ENCODE assay signal across 13 cellular contexts in genomic region chr1:159187647-159188374, GRCh38. TPM values are rescaled to one million over a fixed set of nuclear protein-coding genes. Genes with fewer than 3 reads are reported as not detected.
DNase-seq lines count a peak whose midpoint lies in the region; ATAC-seq, FAIRE-seq and TF ChIP-seq lines count a peak whose summit lies in the region.
"Had no signal": no experiment of that assay in that cellular context is flagged by ENCODE, and none has a peak within 500 bp of the region (broad histone marks: within the 10 kb centered on the region; RNA-seq: fewer than 3 reads in every experiment).

No MANE protein-coding gene starts in this region.

- H3K27me3 Mint-ChIP-seq in WTC11 (ENCODE audit: low read depth): peaks cover 3% of the 10 kb centered on the region

- TF ChIP-seq CTCF in WTC11 (IDR thresholded peaks at IDR 0.05) (no peak), sigmoid colon (IDR thresholded peaks at IDR 0.05) (no peak)

- intact Hi-C loops in sigmoid colon (cut with DNase I): no loop called here

- WGBS in iPS DF 6.9 (ENCODE audit: insufficient coverage, insufficient read length): no CpG with 5 or more reads among the region's 14 CpGs
- WGBS in sigmoid colon, 2 donors: 24 to 31% methylated on average over 14 of the region's 14 CpGs

- H3K9me3 ChIP-seq in iPS DF 6.9 (ENCODE audit: control insufficient read depth, insufficient read depth, low read length): no peaks in the 10 kb centered on the region
- no peaks in the 10 kb centered on the region for H3K9me3 ChIP-seq in sigmoid colon
- H3K9me3 ChIP-seq: uterus had no signal

- H3K4me1 ChIP-seq in iPS DF 6.9 (ENCODE audit: control insufficient read depth, insufficient read depth, low read length) (peaks cover 1% of the 10 kb centered on the region; the same call in 1 of the 2 replicates), sigmoid colon (peaks cover 0 to 14% (median 4%) of the 10 kb centered on the region in 4 donors)
- H3K4me1 ChIP-seq: uterus had no signal

- H3K36me3 ChIP-seq in iPS DF 6.9 (ENCODE audit: control insufficient read depth, insufficient read depth, low read length): no peaks in the 10 kb centered on the region
- H3K36me3 ChIP-seq in sigmoid colon: no peaks in the 10 kb centered on the region
- H3K36me3 ChIP-seq: uterus had no signal

- no peaks in the 10 kb centered on the region for H3K36me3 Mint-ChIP-seq in WTC11

- peak overlapping the region; percentile 83 for H3K4me3 Mint-ChIP-seq in WTC11

- H3K27ac ChIP-seq in iPS DF 6.9 (ENCODE audit: low read length) (no peak overlapping the region), sigmoid colon (no peak overlapping the region)
- H3K27ac ChIP-seq: uterus had no signal

- TF ChIP-seq EP300 in sigmoid colon (IDR thresholded peaks at IDR 0.05): no peak

- TF ChIP-seq POLR2A in sigmoid colon (IDR thresholded peaks at IDR 0.05): no peak

- POLR2A ChIA-PET in WTC11 (lab: Charles Lee): interaction anchor here (0.7 to 1.5 kb wide), 6 partner anchors 11 to 23 kb away, joined by 3 to 6 read pairs (median 4); partner anchors contain the start of gene CADM3

- no peaks in the 10 kb centered on the region for H3K9me3 Mint-ChIP-seq in WTC11

- H3K4me1 Mint-ChIP-seq in WTC11: peaks cover 43% of the 10 kb centered on the region

- peak overlapping the region; percentile 85 for H3K27ac Mint-ChIP-seq in WTC11

- peak overlapping the region; percentile 68; the same call in 1 of the 2 replicates for H3K4me3 ChIP-seq in iPS DF 6.9 (ENCODE audit: low read length)
- H3K4me3 ChIP-seq in sigmoid colon: peak overlapping the region in 3 of 4 donors; percentile 27 to 36 (median 35)
- H3K4me3 ChIP-seq: lung had no signal

- no peak for FAIRE-seq in RCC 7860 (lab: Jason Lieb, UNC)

- DNase-seq in WTC11 (ENCODE audit: low spot score) (no peak), iPS DF 6.9 (ENCODE audit: low read depth, low spot score) (no peak), sigmoid colon (no peak), NCI-H2171 (lab: John Stamatoyannopoulos, UW) (no peak), COLO668 (lab: John Stamatoyannopoulos, UW; ENCODE audit: unreplicated experiment) (no peak), RCC 7860 (ENCODE audit: low spot score) (no peak)
- DNase-seq: KG1; NCI-H748 treated with DMSO at 0.1 percent for 48 hours; stimulated activated CD4-positive, alpha-beta T cell treated with anti-CD3 and anti-CD28 coated beads, Interleukin-1b, Interleukin-23, amount 100 ng/mL, for 48 hours had no signal

- CTCF ChIA-PET in WTC11 (lab: Charles Lee): interaction anchor here (0.7 to 3.1 kb wide), 15 partner anchors 9 to 820 kb away, joined by 3 to 59 read pairs (median 4); partner anchors contain the start of genes ACKR1 and CADM3

- peak; percentile 13 for ATAC-seq in GM18511 (IDR thresholded peaks at IDR 0.05; ENCODE audit: unreplicated experiment)
- peak; percentile 64 for ATAC-seq in WTC11
- ATAC-seq in HG03280 (IDR thresholded peaks at IDR 0.05; ENCODE audit: unreplicated experiment): no peak

- no peaks in the 10 kb centered on the region for H3K27me3 ChIP-seq in iPS DF 6.9 (ENCODE audit: control insufficient read depth, insufficient read depth, low read length)
- peaks cover 0 to 24% (median 8%) of the 10 kb centered on the region in 3 donors for H3K27me3 ChIP-seq in sigmoid colon
- H3K27me3 ChIP-seq: uterus had no signal

TF ChIP-seq in WTC11, 78 proteins besides CTCF, POLR2A, EP300 and RAD21:
- TF ChIP-seq ZNF138 (CRISPR knock-in tag; conservative IDR thresholded peaks at IDR 0.05) (no peak), NFE2L1 (CRISPR knock-in tag; IDR thresholded peaks at IDR 0.05) (no peak), CREM (CRISPR knock-in tag; IDR thresholded peaks at IDR 0.05) (no peak), ARID4B (CRISPR knock-in tag; IDR thresholded peaks at IDR 0.05; ENCODE audit: borderline replicate concordance) (0 out of 2 replicates have a peak, but pooled peaks have one; percentile 34), RORB (CRISPR knock-in tag; IDR thresholded peaks at IDR 0.05) (no peak), STAT6 (CRISPR knock-in tag; conservative IDR thresholded peaks at IDR 0.05; ENCODE audit: low read depth) (no peak)
- TF ChIP-seq, protein P1, sequence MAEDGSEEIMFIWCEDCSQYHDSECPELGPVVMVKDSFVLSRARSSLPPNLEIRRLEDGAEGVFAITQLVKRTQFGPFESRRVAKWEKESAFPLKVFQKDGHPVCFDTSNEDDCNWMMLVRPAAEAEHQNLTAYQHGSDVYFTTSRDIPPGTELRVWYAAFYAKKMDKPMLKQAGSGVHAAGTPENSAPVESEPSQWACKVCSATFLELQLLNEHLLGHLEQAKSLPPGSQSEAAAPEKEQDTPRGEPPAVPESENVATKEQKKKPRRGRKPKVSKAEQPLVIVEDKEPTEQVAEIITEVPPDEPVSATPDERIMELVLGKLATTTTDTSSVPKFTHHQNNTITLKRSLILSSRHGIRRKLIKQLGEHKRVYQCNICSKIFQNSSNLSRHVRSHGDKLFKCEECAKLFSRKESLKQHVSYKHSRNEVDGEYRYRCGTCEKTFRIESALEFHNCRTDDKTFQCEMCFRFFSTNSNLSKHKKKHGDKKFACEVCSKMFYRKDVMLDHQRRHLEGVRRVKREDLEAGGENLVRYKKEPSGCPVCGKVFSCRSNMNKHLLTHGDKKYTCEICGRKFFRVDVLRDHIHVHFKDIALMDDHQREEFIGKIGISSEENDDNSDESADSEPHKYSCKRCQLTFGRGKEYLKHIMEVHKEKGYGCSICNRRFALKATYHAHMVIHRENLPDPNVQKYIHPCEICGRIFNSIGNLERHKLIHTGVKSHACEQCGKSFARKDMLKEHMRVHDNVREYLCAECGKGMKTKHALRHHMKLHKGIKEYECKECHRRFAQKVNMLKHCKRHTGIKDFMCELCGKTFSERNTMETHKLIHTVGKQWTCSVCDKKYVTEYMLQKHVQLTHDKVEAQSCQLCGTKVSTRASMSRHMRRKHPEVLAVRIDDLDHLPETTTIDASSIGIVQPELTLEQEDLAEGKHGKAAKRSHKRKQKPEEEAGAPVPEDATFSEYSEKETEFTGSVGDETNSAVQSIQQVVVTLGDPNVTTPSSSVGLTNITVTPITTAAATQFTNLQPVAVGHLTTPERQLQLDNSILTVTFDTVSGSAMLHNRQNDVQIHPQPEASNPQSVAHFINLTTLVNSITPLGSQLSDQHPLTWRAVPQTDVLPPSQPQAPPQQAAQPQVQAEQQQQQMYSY (CRISPR knock-in tag; IDR thresholded peaks at IDR 0.05): no peak

RNA-seq across cellular contexts. Expression of gene CADM3, which starts 16.4 kb away (rescaled TPM):
- total RNA-seq in WTC11 (2021) (5.1 to 5.5 TPM (median 5.3 TPM) in 3 replicates), sigmoid colon (10 to 100 TPM in 3 of 4 donors, 1 to 10 TPM in 1; 8.7 to 21.0 (median 13.1) TPM)
- 10 to 100 TPM in 1 of 3 donors, 1 to 10 TPM in 1, under 1 TPM in 1; 0.46 to 11.5 (median 7.2) TPM for polyA plus RNA-seq in sigmoid colon

RNA-seq across cellular contexts. Expression of gene ACKR1, which starts 16.9 kb away (rescaled TPM):
- total RNA-seq in WTC11 (2021) (0.18 to 0.63 TPM (median 0.34 TPM) in 3 replicates), sigmoid colon (10 to 100 TPM; 22.4 to 74.9 (median 34.1) TPM)
- 10 to 100 TPM in 1 of 3 donors, 1 to 10 TPM in 2; 3.2 to 38.8 (median 9.0) TPM for polyA plus RNA-seq in sigmoid colon

Comparison
In these comparisons a context has a peak if more than half of its experiments do, and no peak if none do; other contexts are left out.
1. RNA of gene ACKR1, which starts 16.9 kb away (total RNA-seq): 22.4 to 74.9 TPM in sigmoid colon; 0.18 to 0.63 TPM in WTC11; every median in the first group is over 10 times any median in the second.